ENCODE assay signal across 26 cellular contexts in genomic region chr2:58070765-58071164, GRCh38.
"Had no signal": no experiment of that assay in that cellular context is flagged by ENCODE, and none has a peak within 500 bp of the region (broad histone marks: within the 10 kb centered on the region; RNA-seq: fewer than 3 reads in every experiment).

No MANE protein-coding gene starts in this region.

- H3K4me3 Mint-ChIP-seq: immature natural killer cell; mesothelial cell of epicardium; naive B cell; natural killer cell; stimulated activated naive B cell treated with anti-CD40 and anti-IgM and Interleukin-4, amounts not matched to agents 10 μg/mL and 1 μg/mL and 100 μg/mL, for 72 hours had no signal

- DNase-seq: hypothalamus; immature natural killer cell; kidney; left colon; left lung; lower lobe of right lung; mammary epithelial cell; mesendoderm; naive B cell; natural killer cell; ovary; stimulated activated CD4-positive, alpha-beta T cell treated with anti-CD3 and anti-CD28 coated beads, Interleukin-12 subunit alpha, Interleukin-12 subunit beta, amount 100 ng/mL, for 4 hours; stimulated activated CD4-positive, alpha-beta T cell treated with anti-CD3 and anti-CD28 coated beads, Interleukin-15, amount 100 ng/mL, for 24 hours; stimulated activated CD4-positive, alpha-beta T cell treated with anti-CD3 and anti-CD28 coated beads, Interleukin-2, amount 100 ng/mL, for 24 hours; stimulated activated CD4-positive, alpha-beta T cell treated with anti-CD3 and anti-CD28 coated beads, Interleukin-4, amount 100 ng/mL, for 1 hour; stimulated activated naive B cell treated with anti-CD40 and anti-IgM and Interleukin-4, amounts not matched to agents 10 μg/mL and 1 μg/mL and 100 μg/mL, for 72 hours; stimulated activated naive CD8-positive, alpha-beta T cell treated with anti-CD3 and anti-CD28 coated beads, Interleukin-15, Interleukin-2, amounts not matched to agents 100 U/mL and 50 U/mL, for 24 hours; stomach; testis; thyroid gland; transverse colon; upper lobe of left lung had no signal

- FAIRE-seq: islet of Langerhans, kidney had no signal

- H3K4me1 Mint-ChIP-seq: mesothelial cell of epicardium had no signal

- H3K27ac Mint-ChIP-seq: immature natural killer cell; mesothelial cell of epicardium; natural killer cell; progenitor cell of endocrine pancreas; stimulated activated naive B cell treated with anti-CD40 and anti-IgM and Interleukin-4, amounts not matched to agents 10 μg/mL and 1 μg/mL and 100 μg/mL, for 72 hours had no signal

- ATAC-seq: left colon; left lung; lower lobe of right lung; natural killer cell; sciatic nerve; stimulated activated naive CD8-positive, alpha-beta T cell treated with anti-CD3 and anti-CD28 coated beads, Interleukin-15, Interleukin-2, amounts not matched to agents 100 U/mL and 50 U/mL, for 24 hours had no signal

- H3K36me3 Mint-ChIP-seq: natural killer cell had no signal

- H3K9me3 Mint-ChIP-seq: immature natural killer cell, natural killer cell had no signal

- H3K27me3 Mint-ChIP-seq: naive B cell; progenitor cell of endocrine pancreas; stimulated activated naive B cell treated with anti-CD40 and anti-IgM and Interleukin-4, amounts not matched to agents 10 μg/mL and 1 μg/mL and 100 μg/mL, for 72 hours had no signal
